Comparison of ENCODE assay signal across 22 cellular contexts in the genomic region with DNA sequence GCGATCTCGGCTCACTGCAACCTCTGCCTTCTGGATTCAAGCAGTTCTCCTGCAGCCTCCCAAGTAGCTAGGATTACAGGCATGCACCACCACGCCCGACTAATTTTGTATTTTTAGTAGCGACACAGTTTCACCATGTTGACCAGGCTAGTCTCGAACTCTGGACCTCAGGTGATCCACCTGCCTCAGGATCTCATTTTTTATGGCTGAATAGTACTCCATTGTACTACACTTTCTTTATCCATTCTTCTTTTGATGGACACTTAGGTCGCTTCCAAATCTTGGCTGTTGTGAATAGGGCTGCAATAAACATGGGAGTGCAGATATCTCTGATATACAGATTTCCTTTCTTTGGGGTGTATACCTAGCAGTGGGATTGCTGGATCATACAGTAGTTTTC. TPM values are rescaled to one million over a fixed set of nuclear protein-coding genes. Genes with fewer than 3 reads are reported as not detected.
"Had no signal": no experiment of that assay in that cellular context is flagged by ENCODE, and none has a peak within 500 bp of the region (broad histone marks: within the 10 kb centered on the region; RNA-seq: fewer than 3 reads in every experiment).

No MANE protein-coding gene starts in this region.

- H3K9me3 ChIP-seq: SK-N-SH had no signal

- ATAC-seq: HepG2, Panc1, PC-3 had no signal

- H3K9ac ChIP-seq: SK-N-SH had no signal

- H3K4me2 ChIP-seq: SK-N-SH had no signal

- H3K27ac ChIP-seq: RWPE1 had no signal

- DNase-seq: Karpas-422, KG1, MM.1S, NCI-H1092 treated with DMSO at 0.1 percent for 48 hours, NCI-H1436, NCI-H187, NCI-H2029, NCI-H2081 treated with DMSO at 0.1 percent for 48 hours, NCI-H2171, NCI-H226, NCI-H446, NCI-H510A, NCI-H524 treated with DMSO at 0.1 percent for 48 hours, NCI-H69, NCI-H774, PC-3, SHP77, SK-N-SH, SW 1271 had no signal

RNA-seq across cellular contexts. Expression of a gene that starts 57.4 kb away (rescaled TPM):
- polyA plus RNA-seq: SK-N-SH had no signal
